ENCODE assay signal across 15 cellular contexts in the genomic region with DNA sequence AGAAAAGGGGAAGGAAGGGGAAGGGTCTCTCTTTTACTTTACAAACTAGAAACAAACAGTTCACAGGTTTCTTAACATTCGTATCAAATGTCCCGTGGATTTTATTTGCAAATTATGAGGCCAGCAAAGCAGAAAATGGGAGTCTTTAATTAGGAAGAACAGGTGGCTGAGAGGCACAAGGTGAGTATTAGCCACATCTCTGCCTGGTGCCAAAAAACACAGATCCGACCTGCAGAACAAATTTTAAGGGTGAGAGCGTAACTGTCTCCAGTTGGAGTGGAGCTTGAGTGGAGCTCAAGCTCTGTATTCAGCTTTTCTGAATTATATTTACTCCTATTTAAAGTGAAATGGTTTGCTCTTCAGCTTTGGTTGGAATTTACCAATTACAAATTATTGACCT.
"Had no signal": no experiment of that assay in that cellular context is flagged by ENCODE, and none has a peak within 500 bp of the region (broad histone marks: within the 10 kb centered on the region; RNA-seq: fewer than 3 reads in every experiment).

No MANE protein-coding gene starts in this region.

- H3K4me3 ChIP-seq: esophagus squamous epithelium, lung, neural progenitor cell, ovary, right atrium auricular region had no signal

- DNase-seq: esophagus squamous epithelium; foreskin fibroblast; immature natural killer cell; left ventricle myocardium superior; mesenchymal stem cell; midbrain; nucleus accumbens; ovary; small intestine; stimulated activated CD4-positive, alpha-beta T cell treated with anti-CD3 and anti-CD28 coated beads, Interleukin-2, amount 100 ng/mL, for 48 hours; stimulated activated naive CD4-positive, alpha-beta T cell treated with Interleukin-2 at 50 U/mL for 16 hours had no signal

- H3K36me3 ChIP-seq: esophagus squamous epithelium, neural progenitor cell, ovary, right atrium auricular region had no signal

- H3K4me1 ChIP-seq: esophagus squamous epithelium, right atrium auricular region had no signal

- H3K9ac ChIP-seq: neural progenitor cell had no signal

- ATAC-seq: left ventricle myocardium superior; natural killer cell treated with Interleukin-12 subunit alpha and Interleukin-12 subunit beta and Interleukin-15 and Interleukin-18, amount 100 ng/mL, for 72 hours had no signal

- H2AFZ ChIP-seq: neural progenitor cell had no signal

- H3K4me2 ChIP-seq: neural progenitor cell had no signal

- H3K27ac ChIP-seq: esophagus squamous epithelium, neural progenitor cell, ovary, right atrium auricular region had no signal

- H3K9me3 ChIP-seq: esophagus squamous epithelium, ovary, right atrium auricular region had no signal

- H3K27me3 ChIP-seq: esophagus squamous epithelium, neural progenitor cell, ovary, right atrium auricular region had no signal
